In genomic region chr1:89820423-89821321, GRCh38 we compare ENCODE assay signal across 8 cellular contexts. TPM values are rescaled to one million over a fixed set of nuclear protein-coding genes. Genes with fewer than 3 reads are reported as not detected.
A peak's percentile ranks its signal among the peaks of the same experiment; 100 is the strongest.
DNase-seq lines count a peak whose midpoint lies in the region; TF ChIP-seq lines count a peak whose summit lies in the region.

Gene LRRC8D, plus strand, starts transcription at chr1:89821032. Its CDS starts 112,037 bp downstream, at chr1:89933069.

- peak within 1 kb of the TSS; percentile 85 for H3K4me3 ChIP-seq in GM23248
- peak within 1 kb of the TSS; percentile 89 to 98 (median 96) for H3K4me3 ChIP-seq in stomach

- POLR2A ChIA-PET in RWPE1 (lab: Yijun Ruan, JAX; ENCODE audit: low non-redundant PET), result no interaction called here

- CTCF ChIA-PET in RWPE1 (lab: Yijun Ruan, JAX), result interaction anchor here (0.6 to 1.2 kb wide), 2 partner anchors 16 to 96 kb away, joined by 3 read pairs; no protein-coding TSS in a partner anchor

- H3K36me3 ChIP-seq in GM23248 (ENCODE audit: low read depth), result no peaks in the 10 kb centered on the region
- no peaks in the 10 kb centered on the region for H3K36me3 ChIP-seq in stomach

- DNase-seq in ELF-1 (ENCODE audit: low read depth, low spot score), result peak; percentile 92
- DNase-seq in GM23248, result peak; percentile 88
- peak; percentile 57 to 71 for DNase-seq in Kasumi-1 (lab: John Stamatoyannopoulos, UW)
- peak; percentile 81 for DNase-seq in RWPE1 (ENCODE audit: low spot score)
- DNase-seq in activated effector memory CD4-positive, alpha-beta T cell treated with anti-CD3 and anti-CD28 coated beads, Interleukin-2, amount 50 U/mL, for 16 hours, result peak; percentile 88
- DNase-seq in fibroblast of the conjunctiva (ENCODE audit: low read depth), result peak; percentile 23
- peak; percentile 82 for DNase-seq in nephron progenitor cell
- DNase-seq in stomach, result peak; percentile 86

- peaks cover 35% of the 10 kb centered on the region for H3K4me1 Mint-ChIP-seq in nephron progenitor cell

- H3K4me2 ChIP-seq in GM23248 (ENCODE audit: unreplicated experiment), result peak within 1 kb of the TSS; percentile 98

- H3K4me1 ChIP-seq in GM23248 (ENCODE audit: insufficient read depth) (peaks cover 16% of the 10 kb centered on the region), stomach (peaks cover 0 to 40% (median 25%) of the 10 kb centered on the region in 4 donors)

- TF ChIP-seq CTCF in RWPE1 (conservative IDR thresholded peaks at IDR 0.05; ENCODE audit: low read depth) (no peak), nephron progenitor cell (IDR thresholded peaks at IDR 0.05) (no peak), stomach (IDR thresholded peaks at IDR 0.05) (no peak)

- no peaks in the 10 kb centered on the region for H3F3A ChIP-seq in GM23248 (ENCODE audit: insufficient read depth)

- peak within 1 kb of the TSS; percentile 94 for H2AFZ ChIP-seq in GM23248

- H4K20me1 ChIP-seq in GM23248 (ENCODE audit: insufficient read depth), result no peaks in the 10 kb centered on the region

- H3K9me3 ChIP-seq in GM23248 (ENCODE audit: low read depth) (no peaks in the 10 kb centered on the region), stomach (no peaks in the 10 kb centered on the region)

- no peaks in the 10 kb centered on the region for H3K9me2 ChIP-seq in GM23248 (ENCODE audit: insufficient read depth)

- TF ChIP-seq POLR2A in stomach (IDR thresholded peaks at IDR 0.05), result no peak

- in situ Hi-C loops in GM23248 (cut with MboI), result no loop called here

- peak within 1 kb of the TSS; percentile 93 for H3K4me3 Mint-ChIP-seq in nephron progenitor cell

- TF ChIP-seq EP300 in stomach (IDR thresholded peaks at IDR 0.05), result no peak

- H3K9ac ChIP-seq in GM23248, result peak within 1 kb of the TSS; percentile 74

- H3K27me3 Mint-ChIP-seq in nephron progenitor cell (ENCODE audit: low read depth, poor library complexity), result peaks cover 37% of the 10 kb centered on the region

- H3K36me3 Mint-ChIP-seq in nephron progenitor cell (ENCODE audit: low read depth), result peaks cover 22% of the 10 kb centered on the region

- no peaks in the 10 kb centered on the region for H3K79me2 ChIP-seq in GM23248 (ENCODE audit: insufficient read depth)

- intact Hi-C loops in stomach (cut with DNase I; ENCODE audit: low total_unique reads), result no loop called here

- no peak within 1 kb of the TSS for H3K27ac Mint-ChIP-seq in nephron progenitor cell

- 2% methylated on average over 58 to 64 of the region's 82 CpGs for WGBS in GM23248 (ENCODE audit: low coverage in 1 of 2, low lambda C conversion rate in 2 of 2, missing lambda C conversion rate in 2 of 2), 2 experiments
- 0 to 1% (median 1%) methylated on average over 20 to 82 of the region's 82 CpGs for WGBS in stomach, 5 donors

- H3K9me3 Mint-ChIP-seq in nephron progenitor cell, result no peaks in the 10 kb centered on the region

- H3K27ac ChIP-seq in GM23248 (no peak within 1 kb of the TSS), RWPE1 (peak within 1 kb of the TSS; percentile 76), stomach (peak within 1 kb of the TSS; percentile 82 to 91 (median 89))

- H3K27me3 ChIP-seq in GM23248 (replicated peaks; ENCODE audit: insufficient read depth), result peaks cover 8% of the 10 kb centered on the region
- no peaks in the 10 kb centered on the region for H3K27me3 ChIP-seq in stomach

RNA-seq across cellular contexts. Expression of gene LRRC8D, which starts in this region (rescaled TPM):
- total RNA-seq in GM23248 (2014; rRNA removed; shearing (Covaris generic)), result 30.7 and 35.3 TPM in 2 replicates
- polyA plus RNA-seq in GM23248 (2016; fragmentation: Nextera tagmentation; extraction: Ambion mirVana), result 29.9 and 30.1 TPM in 2 replicates
- 10 to 100 TPM in 2 of 5 donors, 1 to 10 TPM in 2, under 1 TPM in 1; under 0.01 to 13.8 (median 10.0) TPM for total RNA-seq in stomach
- 1 to 10 TPM; 2.9 to 6.4 (median 3.7) TPM for polyA plus RNA-seq in stomach

Comparison
In these comparisons a context has a peak if more than half of its experiments do, and no peak if none do; other contexts are left out.
1. DNase-seq: peak in every context shown above with its lines; median percentile 92 in ELF-1; 88 in GM23248; 88 in activated effector memory CD4-positive, alpha-beta T cell treated with anti-CD3 and anti-CD28 coated beads, Interleukin-2, amount 50 U/mL, for 16 hours; 86 in stomach; 82 in nephron progenitor cell; 81 in RWPE1; 64 in Kasumi-1; 23 in fibroblast of the conjunctiva.